Comparison of ENCODE assay signal across 33 cellular contexts in the genomic region with DNA sequence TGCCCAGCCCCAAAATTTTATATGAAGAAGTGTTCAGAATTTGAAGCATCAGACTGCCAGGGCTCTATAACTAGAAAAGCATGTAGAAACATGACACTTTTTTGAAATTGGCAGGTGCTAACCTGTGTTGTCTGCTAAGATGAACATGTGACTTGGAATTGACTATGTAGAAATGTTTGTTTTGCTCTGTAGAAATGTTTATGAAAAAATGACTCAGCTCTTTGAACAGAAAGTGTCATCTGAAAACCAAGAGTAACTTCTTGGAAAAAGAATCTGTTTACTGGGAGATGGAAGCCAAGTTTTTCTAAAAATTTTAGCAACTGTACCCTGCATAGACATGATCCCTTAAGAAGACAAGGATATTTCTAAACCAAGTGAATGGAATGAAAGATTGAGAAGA. TPM values are rescaled to one million over a fixed set of nuclear protein-coding genes. Genes with fewer than 3 reads are reported as not detected.
DNase-seq lines count a peak whose midpoint lies in the region; ATAC-seq, FAIRE-seq and TF ChIP-seq lines count a peak whose summit lies in the region.
"Had no signal": no experiment of that assay in that cellular context is flagged by ENCODE, and none has a peak within 500 bp of the region (broad histone marks: within the 10 kb centered on the region; RNA-seq: fewer than 3 reads in every experiment).

No MANE protein-coding gene starts in this region.

- H3K4me1 Mint-ChIP-seq in activated CD8-positive, alpha-beta T cell treated with anti-CD3 and anti-CD28 coated beads for 36 hours (ENCODE audit: low read depth): peaks cover 7% of the 10 kb centered on the region
- peaks cover 6% of the 10 kb centered on the region for H3K4me1 Mint-ChIP-seq in activated CD8-positive, alpha-beta T cell treated with anti-CD3 and anti-CD28 coated beads, Interleukin-2, amount 10 ng/mL, durations not matched to agents 7 days and 5 days (ENCODE audit: low read depth)
- peaks cover 24% of the 10 kb centered on the region for H3K4me1 Mint-ChIP-seq in HFFc6 (ENCODE audit: low read depth)
- no peaks in the 10 kb centered on the region for H3K4me1 Mint-ChIP-seq in activated T-helper 17 cell treated with anti-CD3 and anti-CD28 coated beads, Interleukin-2, amount 50 U/mL, for 72 hours
- H3K4me1 Mint-ChIP-seq: activated B cell treated with CpG ODN at 0.5 μM for 24 hours, IgD-negative memory B cell, neural crest cell had no signal

- H3K27me3 Mint-ChIP-seq in activated CD8-positive, alpha-beta T cell treated with anti-CD3 and anti-CD28 coated beads for 36 hours: peaks cover 8% of the 10 kb centered on the region
- no peaks in the 10 kb centered on the region for H3K27me3 Mint-ChIP-seq in activated CD8-positive, alpha-beta T cell treated with anti-CD3 and anti-CD28 coated beads, Interleukin-2, amount 10 ng/mL, durations not matched to agents 7 days and 5 days (ENCODE audit: low read depth)
- no peaks in the 10 kb centered on the region for H3K27me3 Mint-ChIP-seq in HFFc6 (ENCODE audit: insufficient read depth)
- peaks cover 8% of the 10 kb centered on the region for H3K27me3 Mint-ChIP-seq in activated T-helper 17 cell treated with anti-CD3 and anti-CD28 coated beads, Interleukin-2, amount 50 U/mL, for 72 hours

- H3K9me3 Mint-ChIP-seq in activated CD8-positive, alpha-beta T cell treated with anti-CD3 and anti-CD28 coated beads for 36 hours: no peaks in the 10 kb centered on the region
- no peaks in the 10 kb centered on the region for H3K9me3 Mint-ChIP-seq in activated CD8-positive, alpha-beta T cell treated with anti-CD3 and anti-CD28 coated beads, Interleukin-2, amount 10 ng/mL, durations not matched to agents 7 days and 5 days (ENCODE audit: insufficient read depth)
- H3K9me3 Mint-ChIP-seq in HFFc6: no peaks in the 10 kb centered on the region
- H3K9me3 Mint-ChIP-seq in activated T-helper 17 cell treated with anti-CD3 and anti-CD28 coated beads, Interleukin-2, amount 50 U/mL, for 72 hours: no peaks in the 10 kb centered on the region
- H3K9me3 Mint-ChIP-seq: activated B cell treated with CpG ODN at 0.5 μM for 24 hours; activated naive CD8-positive, alpha-beta T cell treated with anti-CD3 and anti-CD28 coated beads, Interleukin-2, amount 50 U/mL, for 24 hours; H9; IgD-negative memory B cell; neural crest cell; stimulated activated naive CD8-positive, alpha-beta T cell treated with anti-CD3 and anti-CD28 coated beads, Interleukin-15, Interleukin-2, amounts not matched to agents 100 ng/mL and 50 ng/mL, for 24 hours had no signal

- POLR2A ChIA-PET in activated CD8-positive, alpha-beta T cell treated with anti-CD3 and anti-CD28 coated beads for 36 hours (lab: Charles Lee): interaction anchor here (0.6 kb wide), 1 partner anchor 93 kb away, joined by 3 read pairs; no protein-coding TSS in a partner anchor
- POLR2A ChIA-PET in activated CD8-positive, alpha-beta T cell treated with anti-CD3 and anti-CD28 coated beads, Interleukin-2, amount 10 ng/mL, durations not matched to agents 7 days and 5 days (lab: Charles Lee): no interaction called here

- no peak for DNase-seq in activated CD8-positive, alpha-beta T cell treated with anti-CD3 and anti-CD28 coated beads for 36 hours
- no peak for DNase-seq in activated CD8-positive, alpha-beta T cell treated with anti-CD3 and anti-CD28 coated beads, Interleukin-2, amount 10 ng/mL, durations not matched to agents 7 days and 5 days
- peak; percentile 26 for DNase-seq in HFFc6
- DNase-seq in keratinocyte (ENCODE audit: low read depth, low spot score): peak; percentile 4
- no peak for DNase-seq in cardiac septum (ENCODE audit: low spot score)
- no peak for DNase-seq in upper lobe of left lung
- DNase-seq: ACHN; activated B cell treated with CpG ODN at 0.5 μM for 24 hours; activated gamma-delta T cell treated with Interleukin-2 at 50 U/mL for 16 hours; activated naive CD8-positive, alpha-beta T cell treated with anti-CD3 and anti-CD28 coated beads, Interleukin-2, amount 50 U/mL, for 24 hours; effector CD4-positive, alpha-beta T cell; EL; erythroblast; gastrocnemius medialis; H9; hippocampal formation; MM.1S; NCI-H1436 treated with DMSO at 0.1 percent for 48 hours; NCI-H774; posterior cingulate gyrus; Right ventricle myocardium superior; SW 1271; T1000; thyroid gland had no signal

- no peak overlapping the region for H2AFZ ChIP-seq in keratinocyte (ENCODE audit: control insufficient read depth, low read length)

- no peak overlapping the region for H3K27ac ChIP-seq in keratinocyte (ENCODE audit: control insufficient read depth, insufficient read depth, low read length)
- H3K27ac ChIP-seq in upper lobe of left lung: no peak overlapping the region
- H3K27ac ChIP-seq: gastrocnemius medialis, thyroid gland had no signal

- H3K9me3 ChIP-seq in keratinocyte (ENCODE audit: control insufficient read depth, low read depth, low read length) (no peaks in the 10 kb centered on the region), upper lobe of left lung (no peaks in the 10 kb centered on the region)
- H3K9me3 ChIP-seq: gastrocnemius medialis, thyroid gland had no signal

- no peak overlapping the region for H3K9ac ChIP-seq in keratinocyte (ENCODE audit: control insufficient read depth, extremely low read depth, insufficient read depth, low read length)

- peaks cover 5% of the 10 kb centered on the region for H3K27me3 ChIP-seq in keratinocyte (ENCODE audit: control insufficient read depth, extremely low read depth, insufficient read depth, low read length)
- no peaks in the 10 kb centered on the region for H3K27me3 ChIP-seq in upper lobe of left lung
- H3K27me3 ChIP-seq: gastrocnemius medialis, thyroid gland had no signal

- H3K36me3 Mint-ChIP-seq in activated CD8-positive, alpha-beta T cell treated with anti-CD3 and anti-CD28 coated beads for 36 hours (ENCODE audit: low read depth): no peaks in the 10 kb centered on the region
- no peaks in the 10 kb centered on the region for H3K36me3 Mint-ChIP-seq in activated CD8-positive, alpha-beta T cell treated with anti-CD3 and anti-CD28 coated beads, Interleukin-2, amount 10 ng/mL, durations not matched to agents 7 days and 5 days (ENCODE audit: low read depth)
- H3K36me3 Mint-ChIP-seq in HFFc6 (ENCODE audit: low read depth): no peaks in the 10 kb centered on the region
- no peaks in the 10 kb centered on the region for H3K36me3 Mint-ChIP-seq in activated T-helper 17 cell treated with anti-CD3 and anti-CD28 coated beads, Interleukin-2, amount 50 U/mL, for 72 hours (ENCODE audit: low read depth)
- H3K36me3 Mint-ChIP-seq: IgD-negative memory B cell had no signal

- no peaks in the 10 kb centered on the region for H3K9me1 ChIP-seq in keratinocyte (ENCODE audit: control insufficient read depth, extremely low read depth, insufficient read depth, low read length)

- no peak for TF ChIP-seq EP300 in upper lobe of left lung (IDR thresholded peaks at IDR 0.05)

- dilution Hi-C loops in keratinocyte (cut with MboI; ENCODE audit: extremely low pct_ligation_motif_present, low sequenced_read_pairs): no loop called here

- no peaks in the 10 kb centered on the region for H3K36me3 ChIP-seq in keratinocyte (ENCODE audit: control insufficient read depth in 2 of 2, extremely low read depth in 1 of 2, insufficient read depth in 2 of 2, low read length in 2 of 2)
- H3K36me3 ChIP-seq in upper lobe of left lung: no peaks in the 10 kb centered on the region
- H3K36me3 ChIP-seq: gastrocnemius medialis, thyroid gland had no signal

- CTCF ChIA-PET in activated CD8-positive, alpha-beta T cell treated with anti-CD3 and anti-CD28 coated beads for 36 hours (lab: Charles Lee): interaction anchor here (1.2 kb wide), 1 partner anchor 80 kb away, joined by 3 read pairs; no protein-coding TSS in a partner anchor
- CTCF ChIA-PET in activated CD8-positive, alpha-beta T cell treated with anti-CD3 and anti-CD28 coated beads, Interleukin-2, amount 10 ng/mL, durations not matched to agents 7 days and 5 days (lab: Charles Lee): no interaction called here

- no peaks in the 10 kb centered on the region for H4K20me1 ChIP-seq in keratinocyte (ENCODE audit: control insufficient read depth, extremely low read depth, insufficient read depth, low read length)

- no peak for FAIRE-seq in keratinocyte (lab: Jason Lieb, UNC)

- H3K4me3 Mint-ChIP-seq in activated CD8-positive, alpha-beta T cell treated with anti-CD3 and anti-CD28 coated beads for 36 hours: no peak overlapping the region
- H3K4me3 Mint-ChIP-seq in activated CD8-positive, alpha-beta T cell treated with anti-CD3 and anti-CD28 coated beads, Interleukin-2, amount 10 ng/mL, durations not matched to agents 7 days and 5 days: no peak overlapping the region
- no peak overlapping the region for H3K4me3 Mint-ChIP-seq in HFFc6
- no peak overlapping the region for H3K4me3 Mint-ChIP-seq in activated T-helper 17 cell treated with anti-CD3 and anti-CD28 coated beads, Interleukin-2, amount 50 U/mL, for 72 hours
- H3K4me3 Mint-ChIP-seq: activated B cell treated with CpG ODN at 0.5 μM for 24 hours; activated naive CD8-positive, alpha-beta T cell treated with anti-CD3 and anti-CD28 coated beads, Interleukin-2, amount 50 U/mL, for 24 hours; H9; IgD-negative memory B cell; neural crest cell; stimulated activated naive CD8-positive, alpha-beta T cell treated with anti-CD3 and anti-CD28 coated beads, Interleukin-15, Interleukin-2, amounts not matched to agents 100 ng/mL and 50 ng/mL, for 24 hours had no signal

- no peak overlapping the region for H3K27ac Mint-ChIP-seq in activated CD8-positive, alpha-beta T cell treated with anti-CD3 and anti-CD28 coated beads for 36 hours
- no peak overlapping the region for H3K27ac Mint-ChIP-seq in activated CD8-positive, alpha-beta T cell treated with anti-CD3 and anti-CD28 coated beads, Interleukin-2, amount 10 ng/mL, durations not matched to agents 7 days and 5 days
- H3K27ac Mint-ChIP-seq in HFFc6: peak overlapping the region; percentile 27
- no peak overlapping the region for H3K27ac Mint-ChIP-seq in activated T-helper 17 cell treated with anti-CD3 and anti-CD28 coated beads, Interleukin-2, amount 50 U/mL, for 72 hours
- H3K27ac Mint-ChIP-seq: activated B cell treated with CpG ODN at 0.5 μM for 24 hours; activated naive CD8-positive, alpha-beta T cell treated with anti-CD3 and anti-CD28 coated beads, Interleukin-2, amount 50 U/mL, for 24 hours; H9; IgD-negative memory B cell; stimulated activated naive CD8-positive, alpha-beta T cell treated with anti-CD3 and anti-CD28 coated beads, Interleukin-15, Interleukin-2, amounts not matched to agents 100 ng/mL and 50 ng/mL, for 24 hours had no signal

- peak; percentile 45 for ATAC-seq in activated CD8-positive, alpha-beta T cell treated with anti-CD3 and anti-CD28 coated beads for 36 hours
- ATAC-seq in activated CD8-positive, alpha-beta T cell treated with anti-CD3 and anti-CD28 coated beads, Interleukin-2, amount 10 ng/mL, durations not matched to agents 7 days and 5 days: no peak
- ATAC-seq in activated T-helper 17 cell treated with anti-CD3 and anti-CD28 coated beads, Interleukin-2, amount 50 U/mL, for 72 hours (replicated peaks): peak; percentile 42
- ATAC-seq in GM18519 (IDR thresholded peaks at IDR 0.05; ENCODE audit: low FRiP score, unreplicated experiment) (no peak), upper lobe of left lung (ENCODE audit: low FRiP score in 2 of 2) (no peak)
- ATAC-seq: activated naive CD8-positive, alpha-beta T cell treated with anti-CD3 and anti-CD28 coated beads, Interleukin-2, amount 50 U/mL, for 24 hours; gastrocnemius medialis; sciatic nerve had no signal

- intact Hi-C loops in activated CD8-positive, alpha-beta T cell treated with anti-CD3 and anti-CD28 coated beads for 36 hours (cut with micrococcal nuclease): no loop called here
- intact Hi-C loops in cardiac septum (cut with DNase I): no loop called here

- no peak overlapping the region for H3K4me3 ChIP-seq in keratinocyte (ENCODE audit: control insufficient read depth in 2 of 3, extremely low read depth in 1 of 3, insufficient read depth in 2 of 3, low read depth in 1 of 3, low read length in 3 of 3)
- no peak overlapping the region for H3K4me3 ChIP-seq in upper lobe of left lung
- H3K4me3 ChIP-seq: gastrocnemius medialis, thyroid gland had no signal

- no peak overlapping the region for H3K4me2 ChIP-seq in keratinocyte (ENCODE audit: control insufficient read depth, extremely low read depth, insufficient read depth, low read depth, low read length)

- no peaks in the 10 kb centered on the region for H3K79me2 ChIP-seq in keratinocyte (ENCODE audit: control insufficient read depth, insufficient read depth, low read length)

- H3K4me1 ChIP-seq in keratinocyte (ENCODE audit: control insufficient read depth, extremely low read depth, insufficient read depth, low read length) (no peaks in the 10 kb centered on the region), upper lobe of left lung (no peaks in the 10 kb centered on the region)
- H3K4me1 ChIP-seq: gastrocnemius medialis had no signal

- no peak for TF ChIP-seq CTCF in activated CD8-positive, alpha-beta T cell treated with anti-CD3 and anti-CD28 coated beads for 36 hours (IDR thresholded peaks at IDR 0.05)
- TF ChIP-seq CTCF in HFFc6 (IDR thresholded peaks at IDR 0.05): no peak
- no peak for TF ChIP-seq CTCF in keratinocyte (optimal IDR thresholded peaks at IDR 0.05 in 1 of 3, IDR thresholded peaks at IDR 0.05 in 1 of 3, conservative IDR thresholded peaks at IDR 0.05 in 1 of 3; ENCODE audit: extremely low read depth in 1 of 3, insufficient read depth in 2 of 3, low read length in 3 of 3)
- TF ChIP-seq CTCF in upper lobe of left lung (IDR thresholded peaks at IDR 0.05): no peak

- TF ChIP-seq POLR2A in upper lobe of left lung (IDR thresholded peaks at IDR 0.05): no peak

RNA-seq across cellular contexts. Expression of gene LHX9, which starts 59.2 kb away (rescaled TPM):
- not detected for total RNA-seq in activated CD8-positive, alpha-beta T cell treated with anti-CD3 and anti-CD28 coated beads for 36 hours
- total RNA-seq in activated CD8-positive, alpha-beta T cell treated with anti-CD3 and anti-CD28 coated beads, Interleukin-2, amount 10 ng/mL, durations not matched to agents 7 days and 5 days: not detected
- total RNA-seq in HFFc6 (2021; fragmentation: NEBNext Ultra II Directional; extraction: Animal tissue kit (Norgen Biotek cat#: 25700)): 100 to 1,000 TPM; 126 to 183 (median 174) TPM
- not detected for total RNA-seq in activated T-helper 17 cell treated with anti-CD3 and anti-CD28 coated beads, Interleukin-2, amount 50 U/mL, for 72 hours
- polyA plus RNA-seq in keratinocyte: not detected in 3 replicates
- not detected for polyA plus RNA-seq in keratinocyte (2011; ENCODE audit: low read depth)
- polyA plus RNA-seq in keratinocyte (2011; cell fraction: cytosol; rRNA removed): not detected in 2 replicates
- polyA plus RNA-seq in keratinocyte (2011; cell fraction: nucleus; rRNA removed): not detected in 2 replicates
- not detected in 2 replicates for polyA plus RNA-seq in keratinocyte (2012; ENCODE audit: low replicate concordance)
- polyA minus RNA-seq in keratinocyte: not detected in 3 replicates
- not detected for polyA minus RNA-seq in keratinocyte (2011; cell fraction: cytosol; rRNA and poly(A)+ RNA removed)
- polyA minus RNA-seq in keratinocyte (2011; cell fraction: nucleus; rRNA and poly(A)+ RNA removed): not detected in 2 replicates
- total RNA-seq in cardiac septum: 0.22 TPM
- 1 to 10 TPM in 3 of 6 donors, under 1 TPM in 3; under 0.01 to 6.7 (median 1.5) TPM for total RNA-seq in upper lobe of left lung
- total RNA-seq: activated B cell treated with CpG ODN at 0.5 μM for 24 hours, H9, lower leg skin, mononuclear cell, neural crest cell, OCI-LY7, thyroid gland had no signal
- polyA plus RNA-seq: IgD-negative memory B cell had no signal

Comparison
In these comparisons a context has a peak if more than half of its experiments do, and no peak if none do; other contexts are left out.
1. ATAC-seq: peak in activated CD8-positive, alpha-beta T cell treated with anti-CD3 and anti-CD28 coated beads for 36 hours (single experiment) and activated T-helper 17 cell treated with anti-CD3 and anti-CD28 coated beads, Interleukin-2, amount 50 U/mL, for 72 hours (single experiment); none in activated CD8-positive, alpha-beta T cell treated with anti-CD3 and anti-CD28 coated beads, Interleukin-2, amount 10 ng/mL, durations not matched to agents 7 days and 5 days (single experiment), GM18519 (single experiment) and upper lobe of left lung (0 of 2).
2. DNase-seq: peak in HFFc6 (single experiment) and keratinocyte (single experiment); none in activated CD8-positive, alpha-beta T cell treated with anti-CD3 and anti-CD28 coated beads for 36 hours (single experiment), activated CD8-positive, alpha-beta T cell treated with anti-CD3 and anti-CD28 coated beads, Interleukin-2, amount 10 ng/mL, durations not matched to agents 7 days and 5 days (single experiment), cardiac septum (single experiment) and upper lobe of left lung (0 of 2).
3. RNA of gene LHX9, which starts 59.2 kb away (total RNA-seq): 126 to 183 TPM in HFFc6; under 0.01 to 6.7 TPM in upper lobe of left lung, 0.22 TPM in cardiac septum (single experiment), not detected in activated CD8-positive, alpha-beta T cell treated with anti-CD3 and anti-CD28 coated beads, Interleukin-2, amount 10 ng/mL, durations not matched to agents 7 days and 5 days, not detected in activated CD8-positive, alpha-beta T cell treated with anti-CD3 and anti-CD28 coated beads for 36 hours and not detected in activated T-helper 17 cell treated with anti-CD3 and anti-CD28 coated beads, Interleukin-2, amount 50 U/mL, for 72 hours; every median in the first group is over 10 times any median in the second.